1 cellular context compared by ENCODE assay signal in the genomic region with DNA sequence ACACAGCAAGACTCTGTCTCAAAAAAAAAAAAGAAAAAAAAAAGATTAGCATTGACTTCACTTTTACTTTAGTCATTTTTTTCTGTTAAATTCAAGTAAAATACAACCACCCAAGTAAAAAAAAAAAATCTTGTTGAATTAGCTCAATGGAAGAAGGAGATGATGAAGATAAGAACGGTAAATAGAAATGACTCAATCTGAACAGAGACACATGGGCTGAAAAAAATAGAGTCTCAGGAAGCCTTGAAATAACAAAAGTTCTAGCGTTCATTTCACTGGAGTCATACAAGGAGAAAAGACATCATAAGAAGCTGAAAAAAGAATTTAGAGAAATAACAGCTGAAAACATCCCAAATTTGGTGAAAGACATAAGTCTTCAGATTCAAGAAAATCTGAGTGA.
TF ChIP-seq lines count a peak whose summit lies in the region.

No MANE protein-coding gene starts in this region.

TF ChIP-seq in endothelial cell of umbilical vein, 7 proteins besides CTCF, POLR2A, EP300 and RAD21:
- TF ChIP-seq GATA2 (IDR thresholded peaks at IDR 0.05; ENCODE audit: insufficient read depth, insufficient read length, low read depth, low read length) (peak; percentile 94), FOS (IDR thresholded peaks at IDR 0.05; ENCODE audit: borderline replicate concordance, insufficient read depth, low read length) (peak; percentile 73), POLR2AphosphoS5 (IDR thresholded peaks at IDR 0.05; ENCODE audit: insufficient read depth, low read depth, low read length) (no peak), JUN (IDR thresholded peaks at IDR 0.05; ENCODE audit: borderline replicate concordance, insufficient read depth, insufficient read length, low read depth) (peak; percentile 75), MYC (IDR thresholded peaks at IDR 0.05; ENCODE audit: low read depth, low read length) (no peak)
